ENCODE assay signal across 1 cellular context in genomic region chr14:39140170-39140569, GRCh38.
TF ChIP-seq lines count a peak whose summit lies in the region.

No MANE protein-coding gene starts in this region.

TF ChIP-seq in GM23338, 12 proteins besides CTCF, POLR2A, EP300 and RAD21 (continued from another document):
- TF ChIP-seq, protein P1, sequence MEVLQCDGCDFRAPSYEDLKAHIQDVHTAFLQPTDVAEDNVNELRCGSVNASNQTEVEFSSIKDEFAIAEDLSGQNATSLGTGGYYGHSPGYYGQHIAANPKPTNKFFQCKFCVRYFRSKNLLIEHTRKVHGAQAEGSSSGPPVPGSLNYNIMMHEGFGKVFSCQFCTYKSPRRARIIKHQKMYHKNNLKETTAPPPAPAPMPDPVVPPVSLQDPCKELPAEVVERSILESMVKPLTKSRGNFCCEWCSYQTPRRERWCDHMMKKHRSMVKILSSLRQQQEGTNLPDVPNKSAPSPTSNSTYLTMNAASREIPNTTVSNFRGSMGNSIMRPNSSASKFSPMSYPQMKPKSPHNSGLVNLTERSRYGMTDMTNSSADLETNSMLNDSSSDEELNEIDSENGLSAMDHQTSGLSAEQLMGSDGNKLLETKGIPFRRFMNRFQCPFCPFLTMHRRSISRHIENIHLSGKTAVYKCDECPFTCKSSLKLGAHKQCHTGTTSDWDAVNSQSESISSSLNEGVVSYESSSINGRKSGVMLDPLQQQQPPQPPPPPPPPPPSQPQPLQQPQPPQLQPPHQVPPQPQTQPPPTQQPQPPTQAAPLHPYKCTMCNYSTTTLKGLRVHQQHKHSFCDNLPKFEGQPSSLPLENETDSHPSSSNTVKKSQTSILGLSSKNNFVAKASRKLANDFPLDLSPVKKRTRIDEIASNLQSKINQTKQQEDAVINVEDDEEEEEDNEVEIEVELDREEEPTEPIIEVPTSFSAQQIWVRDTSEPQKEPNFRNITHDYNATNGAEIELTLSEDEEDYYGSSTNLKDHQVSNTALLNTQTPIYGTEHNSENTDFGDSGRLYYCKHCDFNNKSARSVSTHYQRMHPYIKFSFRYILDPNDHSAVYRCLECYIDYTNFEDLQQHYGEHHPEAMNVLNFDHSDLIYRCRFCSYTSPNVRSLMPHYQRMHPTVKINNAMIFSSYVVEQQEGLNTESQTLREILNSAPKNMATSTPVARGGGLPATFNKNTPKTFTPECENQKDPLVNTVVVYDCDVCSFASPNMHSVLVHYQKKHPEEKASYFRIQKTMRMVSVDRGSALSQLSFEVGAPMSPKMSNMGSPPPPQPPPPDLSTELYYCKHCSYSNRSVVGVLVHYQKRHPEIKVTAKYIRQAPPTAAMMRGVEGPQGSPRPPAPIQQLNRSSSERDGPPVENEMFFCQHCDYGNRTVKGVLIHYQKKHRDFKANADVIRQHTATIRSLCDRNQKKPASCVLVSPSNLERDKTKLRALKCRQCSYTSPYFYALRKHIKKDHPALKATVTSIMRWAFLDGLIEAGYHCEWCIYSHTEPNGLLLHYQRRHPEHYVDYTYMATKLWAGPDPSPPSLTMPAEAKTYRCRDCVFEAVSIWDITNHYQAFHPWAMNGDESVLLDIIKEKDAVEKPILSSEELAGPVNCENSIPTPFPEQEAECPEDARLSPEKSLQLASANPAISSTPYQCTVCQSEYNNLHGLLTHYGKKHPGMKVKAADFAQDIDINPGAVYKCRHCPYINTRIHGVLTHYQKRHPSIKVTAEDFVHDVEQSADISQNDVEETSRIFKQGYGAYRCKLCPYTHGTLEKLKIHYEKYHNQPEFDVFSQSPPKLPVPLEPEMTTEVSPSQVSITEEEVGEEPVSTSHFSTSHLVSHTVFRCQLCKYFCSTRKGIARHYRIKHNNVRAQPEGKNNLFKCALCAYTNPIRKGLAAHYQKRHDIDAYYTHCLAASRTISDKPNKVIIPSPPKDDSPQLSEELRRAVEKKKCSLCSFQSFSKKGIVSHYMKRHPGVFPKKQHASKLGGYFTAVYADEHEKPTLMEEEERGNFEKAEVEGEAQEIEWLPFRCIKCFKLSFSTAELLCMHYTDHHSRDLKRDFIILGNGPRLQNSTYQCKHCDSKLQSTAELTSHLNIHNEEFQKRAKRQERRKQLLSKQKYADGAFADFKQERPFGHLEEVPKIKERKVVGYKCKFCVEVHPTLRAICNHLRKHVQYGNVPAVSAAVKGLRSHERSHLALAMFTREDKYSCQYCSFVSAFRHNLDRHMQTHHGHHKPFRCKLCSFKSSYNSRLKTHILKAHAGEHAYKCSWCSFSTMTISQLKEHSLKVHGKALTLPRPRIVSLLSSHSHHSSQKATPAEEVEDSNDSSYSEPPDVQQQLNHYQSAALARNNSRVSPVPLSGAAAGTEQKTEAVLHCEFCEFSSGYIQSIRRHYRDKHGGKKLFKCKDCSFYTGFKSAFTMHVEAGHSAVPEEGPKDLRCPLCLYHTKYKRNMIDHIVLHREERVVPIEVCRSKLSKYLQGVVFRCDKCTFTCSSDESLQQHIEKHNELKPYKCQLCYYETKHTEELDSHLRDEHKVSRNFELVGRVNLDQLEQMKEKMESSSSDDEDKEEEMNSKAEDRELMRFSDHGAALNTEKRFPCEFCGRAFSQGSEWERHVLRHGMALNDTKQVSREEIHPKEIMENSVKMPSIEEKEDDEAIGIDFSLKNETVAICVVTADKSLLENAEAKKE (CRISPR knock-in tag; IDR thresholded peaks at IDR 0.05) = no peak
- TF ChIP-seq, protein P2, sequence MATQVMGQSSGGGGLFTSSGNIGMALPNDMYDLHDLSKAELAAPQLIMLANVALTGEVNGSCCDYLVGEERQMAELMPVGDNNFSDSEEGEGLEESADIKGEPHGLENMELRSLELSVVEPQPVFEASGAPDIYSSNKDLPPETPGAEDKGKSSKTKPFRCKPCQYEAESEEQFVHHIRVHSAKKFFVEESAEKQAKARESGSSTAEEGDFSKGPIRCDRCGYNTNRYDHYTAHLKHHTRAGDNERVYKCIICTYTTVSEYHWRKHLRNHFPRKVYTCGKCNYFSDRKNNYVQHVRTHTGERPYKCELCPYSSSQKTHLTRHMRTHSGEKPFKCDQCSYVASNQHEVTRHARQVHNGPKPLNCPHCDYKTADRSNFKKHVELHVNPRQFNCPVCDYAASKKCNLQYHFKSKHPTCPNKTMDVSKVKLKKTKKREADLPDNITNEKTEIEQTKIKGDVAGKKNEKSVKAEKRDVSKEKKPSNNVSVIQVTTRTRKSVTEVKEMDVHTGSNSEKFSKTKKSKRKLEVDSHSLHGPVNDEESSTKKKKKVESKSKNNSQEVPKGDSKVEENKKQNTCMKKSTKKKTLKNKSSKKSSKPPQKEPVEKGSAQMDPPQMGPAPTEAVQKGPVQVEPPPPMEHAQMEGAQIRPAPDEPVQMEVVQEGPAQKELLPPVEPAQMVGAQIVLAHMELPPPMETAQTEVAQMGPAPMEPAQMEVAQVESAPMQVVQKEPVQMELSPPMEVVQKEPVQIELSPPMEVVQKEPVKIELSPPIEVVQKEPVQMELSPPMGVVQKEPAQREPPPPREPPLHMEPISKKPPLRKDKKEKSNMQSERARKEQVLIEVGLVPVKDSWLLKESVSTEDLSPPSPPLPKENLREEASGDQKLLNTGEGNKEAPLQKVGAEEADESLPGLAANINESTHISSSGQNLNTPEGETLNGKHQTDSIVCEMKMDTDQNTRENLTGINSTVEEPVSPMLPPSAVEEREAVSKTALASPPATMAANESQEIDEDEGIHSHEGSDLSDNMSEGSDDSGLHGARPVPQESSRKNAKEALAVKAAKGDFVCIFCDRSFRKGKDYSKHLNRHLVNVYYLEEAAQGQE (IDR thresholded peaks at IDR 0.05; ENCODE audit: unreplicated experiment) = no peak
- TF ChIP-seq STAT1 (IDR thresholded peaks at IDR 0.05; ENCODE audit: unreplicated experiment) (no peak), EZH2 (IDR thresholded peaks at IDR 0.05; ENCODE audit: low read depth, unreplicated experiment) (no peak), EZH2phosphoT487 (IDR thresholded peaks at IDR 0.05; ENCODE audit: unreplicated experiment) (no peak), POLR2AphosphoS5 (IDR thresholded peaks at IDR 0.05; ENCODE audit: low read depth) (no peak), ZNF331 (CRISPR knock-in tag; IDR thresholded peaks at IDR 0.05; ENCODE audit: low read depth) (no peak), NANOG (IDR thresholded peaks at IDR 0.05; ENCODE audit: borderline replicate concordance) (no peak), JUNB (IDR thresholded peaks at IDR 0.05; ENCODE audit: unreplicated experiment) (no peak)
TF ChIP-seq in GM23338: peak in this region for 0.
